ENCODE assay signal across 14 cellular contexts in genomic region chr22:31977939-31978338, GRCh38.
"Had no signal": no experiment of that assay in that cellular context is flagged by ENCODE, and none has a peak within 500 bp of the region (broad histone marks: within the 10 kb centered on the region; RNA-seq: fewer than 3 reads in every experiment).

No MANE protein-coding gene starts in this region.

- H3K27me3 ChIP-seq: esophagus muscularis mucosa had no signal

- H3K4me1 ChIP-seq: esophagus muscularis mucosa had no signal

- FAIRE-seq: frontal cortex had no signal

- DNase-seq: cerebellar nuclear complex had no signal

- H3K9me3 ChIP-seq: esophagus muscularis mucosa, thoracic aorta had no signal

- H3K27ac Mint-ChIP-seq: activated CD4-positive, alpha-beta T cell treated with anti-CD3 and anti-CD28 coated beads, Interleukin-2, amount 10 ng/mL, durations not matched to agents 7 days and 5 days; activated CD8-positive, alpha-beta memory T cell treated with anti-CD3 and anti-CD28 coated beads, Interleukin-2, amount 10 ng/mL, durations not matched to agents 7 days and 5 days; activated CD8-positive, alpha-beta T cell treated with anti-CD3 and anti-CD28 coated beads for 36 hours; activated naive CD4-positive, alpha-beta T cell treated with anti-CD3 and anti-CD28 coated beads, Interleukin-2, amount 10 ng/mL, durations not matched to agents 7 days and 5 days; progenitor cell of endocrine pancreas; T-helper 2 cell treated with Interferon-gamma antibody and Interleukin-4, amounts not matched to agents 5 μg/mL and 100 μg/mL, for 36 hours; type B pancreatic cell had no signal

- H3K4me1 Mint-ChIP-seq: activated CD4-positive, alpha-beta T cell treated with anti-CD3 and anti-CD28 coated beads, Interleukin-2, amount 10 ng/mL, durations not matched to agents 7 days and 5 days had no signal

- H3K27ac ChIP-seq: coronary artery, esophagus muscularis mucosa, thoracic aorta, VCaP had no signal

- H3K9me3 Mint-ChIP-seq: activated CD4-positive, alpha-beta T cell treated with anti-CD3 and anti-CD28 coated beads, Interleukin-2, amount 10 ng/mL, durations not matched to agents 7 days and 5 days; activated CD8-positive, alpha-beta T cell treated with anti-CD3 and anti-CD28 coated beads for 36 hours; activated naive CD4-positive, alpha-beta T cell treated with anti-CD3 and anti-CD28 coated beads, Interleukin-2, amount 10 ng/mL, durations not matched to agents 7 days and 5 days; naive B cell; T-helper 2 cell treated with Interferon-gamma antibody and Interleukin-4, amounts not matched to agents 5 μg/mL and 100 μg/mL, for 36 hours; type B pancreatic cell had no signal

- H3K36me3 ChIP-seq: esophagus muscularis mucosa, thoracic aorta had no signal

- H3K4me3 ChIP-seq: coronary artery, esophagus muscularis mucosa, thoracic aorta had no signal

- H3K4me3 Mint-ChIP-seq: activated CD4-positive, alpha-beta T cell treated with anti-CD3 and anti-CD28 coated beads, Interleukin-2, amount 10 ng/mL, durations not matched to agents 7 days and 5 days; activated CD8-positive, alpha-beta memory T cell treated with anti-CD3 and anti-CD28 coated beads, Interleukin-2, amount 10 ng/mL, durations not matched to agents 7 days and 5 days; activated CD8-positive, alpha-beta T cell treated with anti-CD3 and anti-CD28 coated beads for 36 hours; activated naive CD4-positive, alpha-beta T cell treated with anti-CD3 and anti-CD28 coated beads, Interleukin-2, amount 10 ng/mL, durations not matched to agents 7 days and 5 days; naive B cell; T-helper 2 cell treated with Interferon-gamma antibody and Interleukin-4, amounts not matched to agents 5 μg/mL and 100 μg/mL, for 36 hours; type B pancreatic cell had no signal

- H3K36me3 Mint-ChIP-seq: activated CD8-positive, alpha-beta memory T cell treated with anti-CD3 and anti-CD28 coated beads, Interleukin-2, amount 10 ng/mL, durations not matched to agents 7 days and 5 days; activated naive CD4-positive, alpha-beta T cell treated with anti-CD3 and anti-CD28 coated beads, Interleukin-2, amount 10 ng/mL, durations not matched to agents 7 days and 5 days; naive B cell; type B pancreatic cell had no signal
